ENCODE assay signal across 6 cellular contexts in genomic region chr2:85157345-85157744, GRCh38. TPM values are rescaled to one million over a fixed set of nuclear protein-coding genes. Genes with fewer than 3 reads are reported as not detected.
"Had no signal": no experiment of that assay in that cellular context is flagged by ENCODE, and none has a peak within 500 bp of the region (broad histone marks: within the 10 kb centered on the region; RNA-seq: fewer than 3 reads in every experiment).

No MANE protein-coding gene starts in this region.

- H3K4me3 ChIP-seq: GM23338 had no signal

- H3K9me3 Mint-ChIP-seq: GM23338, H9, IgD-negative memory B cell had no signal

- H3K36me3 Mint-ChIP-seq: IgD-negative memory B cell had no signal

- H3K4me3 Mint-ChIP-seq: GM23338, H9, IgD-negative memory B cell had no signal

- DNase-seq: H9, HCEC 1CT, KBM-7 had no signal

- ATAC-seq: GM23338 had no signal

- H3K4me1 Mint-ChIP-seq: IgD-negative memory B cell had no signal

- H3K27ac Mint-ChIP-seq: GM23338, IgD-negative memory B cell had no signal

RNA-seq across cellular contexts. Expression of gene TCF7L1, which starts 24.2 kb away (rescaled TPM):
- total RNA-seq: HT-29 had no signal
